In the genomic region with DNA sequence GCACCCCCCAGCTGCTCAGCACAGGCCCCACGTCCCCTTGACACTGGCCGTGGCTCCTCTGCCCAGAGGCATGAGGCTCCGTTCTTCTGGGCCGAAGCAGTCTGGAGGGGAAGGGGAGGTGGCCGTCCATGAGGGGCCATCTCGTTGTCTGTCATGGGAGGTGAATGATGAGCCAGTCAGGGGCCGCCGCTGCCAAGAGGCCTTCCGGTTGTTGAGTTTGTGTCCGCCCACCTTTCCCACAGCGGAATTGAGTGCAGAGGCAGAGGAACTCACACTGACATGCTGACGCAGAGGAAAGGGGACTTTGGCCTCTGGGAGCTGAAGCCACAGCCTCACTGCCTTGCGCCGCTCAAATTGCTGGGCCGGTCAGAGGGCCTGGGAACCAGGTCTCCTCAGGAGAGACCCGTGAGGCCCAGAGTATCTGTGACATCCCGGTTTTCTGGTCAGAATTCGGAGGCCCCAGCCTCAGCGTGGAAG, we compare ENCODE assay signal across 12 cellular contexts.
DNase-seq lines count a peak whose midpoint lies in the region; ATAC-seq, FAIRE-seq and TF ChIP-seq lines count a peak whose summit lies in the region.
"Had no signal": no experiment of that assay in that cellular context is flagged by ENCODE, and none has a peak within 500 bp of the region (broad histone marks: within the 10 kb centered on the region; RNA-seq: fewer than 3 reads in every experiment).

No MANE protein-coding gene starts in this region.

- TF ChIP-seq CTCF in K562 (IDR thresholded peaks at IDR 0.05 in 2 of 3, conservative IDR thresholded peaks at IDR 0.05 in 1 of 3; ENCODE audit: insufficient read depth in 2 of 3, low read depth in 1 of 3, low read length in 3 of 3): no peak

- 4% methylated on average over 19 of the region's 19 CpGs for WGBS in K562 (ENCODE audit: insufficient coverage, low coverage, missing lambda C conversion rate)

- H3K27ac Mint-ChIP-seq in effector memory CD8-positive, alpha-beta T cell: no peak overlapping the region
- H3K27ac Mint-ChIP-seq: activated naive CD4-positive, alpha-beta T cell treated with anti-CD3 and anti-CD28 coated beads, Interleukin-2, amount 50 U/mL, for 24 hours; CD8-positive, alpha-beta T cell had no signal

- FAIRE-seq in K562 (lab: Jason Lieb, UNC): no peak

- DNase-seq in K562 (ENCODE audit: extremely low read depth in 1 of 4, low spot score in 3 of 4): peak in 1 of 4 experiments; percentile 17
- DNase-seq in putamen (ENCODE audit: low spot score): peak; percentile 22
- no peak for DNase-seq in NCI-H187 treated with DMSO at 0.1 percent for 48 hours (lab: John Stamatoyannopoulos, UW)
- DNase-seq in NCI-H2029 (lab: John Stamatoyannopoulos, UW): no peak
- DNase-seq in stimulated activated naive CD4-positive, alpha-beta T cell (lab: John Stamatoyannopoulos, UW): no peak
- no peak for DNase-seq in effector memory CD8-positive, alpha-beta T cell
- DNase-seq: erythroblast had no signal

- peaks cover 43 to 83% of the 10 kb centered on the region in 2 experiments for H3K27me3 ChIP-seq in K562 (ENCODE audit: control insufficient read depth in 2 of 2, insufficient read depth in 2 of 2, low read length in 2 of 2)
- H3K27me3 ChIP-seq: SJSA1 had no signal

- peaks cover 17 to 62% of the 10 kb centered on the region in 2 donors for H3K27me3 Mint-ChIP-seq in effector memory CD8-positive, alpha-beta T cell
- H3K27me3 Mint-ChIP-seq: activated naive CD4-positive, alpha-beta T cell treated with anti-CD3 and anti-CD28 coated beads, Interleukin-2, amount 50 U/mL, for 24 hours had no signal

- H3K79me2 ChIP-seq in K562 (ENCODE audit: control insufficient read depth, insufficient read depth, low read length): no peaks in the 10 kb centered on the region

- no peak overlapping the region for H3K27ac ChIP-seq in K562 (ENCODE audit: extremely low read depth, low read depth, low read length)
- H3K27ac ChIP-seq: SJSA1 had no signal

- H3K4me1 Mint-ChIP-seq in effector memory CD8-positive, alpha-beta T cell (ENCODE audit: low read depth in 2 of 2): peaks cover 0 to 5% of the 10 kb centered on the region in 2 donors

- H3K4me2 ChIP-seq in K562 (ENCODE audit: insufficient read depth, low read length): no peak overlapping the region

- POLR2A ChIA-PET in K562 (lab: Yijun Ruan, JAX): interaction anchor here (1.2 kb wide), 1 partner anchor 10 kb away, joined by 4 read pairs; no protein-coding TSS in a partner anchor

- no peak for TF ChIP-seq EP300 in K562 (IDR thresholded peaks at IDR 0.05; ENCODE audit: low read length)

- no peaks in the 10 kb centered on the region for H3K36me3 Mint-ChIP-seq in effector memory CD8-positive, alpha-beta T cell (ENCODE audit: insufficient read depth)
- H3K36me3 Mint-ChIP-seq: CD8-positive, alpha-beta T cell had no signal

- no peak for TF ChIP-seq POLR2A in K562 (conservative IDR thresholded peaks at IDR 0.05)

- H3K4me3 Mint-ChIP-seq in effector memory CD8-positive, alpha-beta T cell: no peak overlapping the region
- H3K4me3 Mint-ChIP-seq: activated naive CD4-positive, alpha-beta T cell treated with anti-CD3 and anti-CD28 coated beads, Interleukin-2, amount 50 U/mL, for 24 hours; CD8-positive, alpha-beta T cell had no signal

- BruUV-seq in K562 (replicated peaks; lab: Mats Ljungman, UMichigan): no TSS peak

- H3K9me3 Mint-ChIP-seq in effector memory CD8-positive, alpha-beta T cell: no peaks in the 10 kb centered on the region
- H3K9me3 Mint-ChIP-seq: activated naive CD4-positive, alpha-beta T cell treated with anti-CD3 and anti-CD28 coated beads, Interleukin-2, amount 50 U/mL, for 24 hours; CD8-positive, alpha-beta T cell had no signal

- TF ChIP-seq RAD21 in K562 (CRISPR knock-in tag; conservative IDR thresholded peaks at IDR 0.05 in 1 of 2, IDR thresholded peaks at IDR 0.05 in 1 of 2): no peak

- in situ Hi-C loops in K562 (cut with MboI): no loop called here

- CTCF ChIA-PET in K562 (lab: Yijun Ruan, JAX; ENCODE audit: low intra/inter-chr PET ratio): no interaction called here

- ATAC-seq in GM18502 (IDR thresholded peaks at IDR 0.05; ENCODE audit: poor library complexity, unreplicated experiment) (peak; percentile 58), HG03066 (IDR thresholded peaks at IDR 0.05; ENCODE audit: low read depth, unreplicated experiment) (peak; percentile 57), K562 (peak; percentile 57)
- ATAC-seq in effector memory CD8-positive, alpha-beta T cell (replicated peaks): no peak
- ATAC-seq: CD8-positive, alpha-beta T cell had no signal

- H3K4me1 ChIP-seq in K562 (replicated peaks in 1 of 2; ENCODE audit: control insufficient read depth in 2 of 2, insufficient read depth in 2 of 2, low read length in 2 of 2): peaks cover 0 to 13% of the 10 kb centered on the region in 2 experiments; a peak in 2 of 5 replicates
- H3K4me1 ChIP-seq: SJSA1 had no signal

- H3K9me3 ChIP-seq in K562 (replicated peaks; ENCODE audit: control insufficient read depth, insufficient read depth, low read depth, low read length): no peaks in the 10 kb centered on the region
- H3K9me3 ChIP-seq: SJSA1 had no signal

- no peak overlapping the region for H3K4me3 ChIP-seq in K562
- H3K4me3 ChIP-seq: SJSA1 had no signal

- no peak overlapping the region for H3K9ac ChIP-seq in K562 (ENCODE audit: insufficient read depth in 1 of 2, low read depth in 2 of 2, low read length in 2 of 2)

- intact Hi-C loops in K562 (cut with micrococcal nuclease): no loop called here

- no peak overlapping the region for H2AFZ ChIP-seq in K562 (ENCODE audit: low read depth, low read length)

- no peaks in the 10 kb centered on the region for H3K36me3 ChIP-seq in K562 (ENCODE audit: control insufficient read depth, insufficient read depth, low read length)
- H3K36me3 ChIP-seq: SJSA1 had no signal

- H3K9me1 ChIP-seq in K562 (ENCODE audit: control insufficient read depth, insufficient read depth, low read length): no peaks in the 10 kb centered on the region

- H4K20me1 ChIP-seq in K562 (replicated peaks; ENCODE audit: control insufficient read depth, insufficient read depth, low read length): peaks cover 3% of the 10 kb centered on the region

TF ChIP-seq in K562, 482 proteins besides CTCF, POLR2A, EP300 and RAD21:
- TF ChIP-seq MEIS2 (IDR thresholded peaks at IDR 0.05; ENCODE audit: partially characterized antibody) (peak; percentile 9), CXXC5 (CRISPR knock-in tag; IDR thresholded peaks at IDR 0.05) (no peak), CREM (IDR thresholded peaks at IDR 0.05; ENCODE audit: low read depth) (0 out of 2 replicates have a peak, but pooled peaks have one; percentile 2), HDAC8 (tag; IDR thresholded peaks at IDR 0.05) (no peak)
- TF ChIP-seq, protein P1, sequence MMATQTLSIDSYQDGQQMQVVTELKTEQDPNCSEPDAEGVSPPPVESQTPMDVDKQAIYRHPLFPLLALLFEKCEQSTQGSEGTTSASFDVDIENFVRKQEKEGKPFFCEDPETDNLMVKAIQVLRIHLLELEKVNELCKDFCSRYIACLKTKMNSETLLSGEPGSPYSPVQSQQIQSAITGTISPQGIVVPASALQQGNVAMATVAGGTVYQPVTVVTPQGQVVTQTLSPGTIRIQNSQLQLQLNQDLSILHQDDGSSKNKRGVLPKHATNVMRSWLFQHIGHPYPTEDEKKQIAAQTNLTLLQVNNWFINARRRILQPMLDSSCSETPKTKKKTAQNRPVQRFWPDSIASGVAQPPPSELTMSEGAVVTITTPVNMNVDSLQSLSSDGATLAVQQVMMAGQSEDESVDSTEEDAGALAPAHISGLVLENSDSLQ (IDR thresholded peaks at IDR 0.05): peak; percentile 30; the same call in 1 of the 2 replicates
